ENCODE assay signal across 8 cellular contexts in the genomic region with DNA sequence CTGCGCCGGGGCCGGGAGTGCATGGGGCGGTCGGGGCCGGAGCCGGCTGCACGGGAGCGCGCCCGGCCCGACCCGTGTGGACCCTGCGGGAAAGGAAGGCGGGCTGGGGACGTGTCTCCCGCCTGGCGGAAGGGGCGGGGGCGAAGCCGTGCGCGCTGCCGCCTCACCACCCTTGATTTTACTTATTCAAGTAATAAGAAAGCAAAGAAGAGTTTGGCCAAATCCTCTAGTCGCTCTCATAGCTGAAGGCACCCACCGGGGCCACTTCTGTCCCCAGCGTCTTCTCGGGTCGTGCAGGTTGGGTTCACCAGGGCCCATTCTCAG. TPM values are rescaled to one million over a fixed set of nuclear protein-coding genes. Genes with fewer than 3 reads are reported as not detected.
DNase-seq lines count a peak whose midpoint lies in the region; ATAC-seq, FAIRE-seq and TF ChIP-seq lines count a peak whose summit lies in the region.

No MANE protein-coding gene starts in this region.

- peaks cover 8 to 39% of the 10 kb centered on the region in 2 experiments for H3K79me2 ChIP-seq in H1 (ENCODE audit: control insufficient read depth in 1 of 2, insufficient read depth in 2 of 2, low read length in 2 of 2)

- no peak for TF ChIP-seq CTCF in H1 (IDR thresholded peaks at IDR 0.05; ENCODE audit: control extremely low read depth in 1 of 3, insufficient read depth in 1 of 3, low read depth in 1 of 3, low read length in 3 of 3)

- DNase-seq in NCI-H2227 (lab: John Stamatoyannopoulos, UW; ENCODE audit: unreplicated experiment) (peak; percentile 89), NCI-H2227 treated with DMSO at 0.1 percent for 48 hours (lab: John Stamatoyannopoulos, UW) (no peak), NCI-H510A (lab: John Stamatoyannopoulos, UW) (peak; percentile 76), H1 (ENCODE audit: low read depth in 1 of 2, low spot score in 2 of 2) (peak in 1 of 2 experiments; percentile 85)
- peak; percentile 48 to 52 for DNase-seq in activated CD4-positive, alpha-beta T cell treated with anti-CD3 and anti-CD28 coated beads, Interleukin-2, amount 50 U/mL, for 4 hours
- DNase-seq in stimulated activated naive CD4-positive, alpha-beta T cell treated with Interleukin-2 at 50 U/mL for 16 hours (lab: John Stamatoyannopoulos, UW): peak; percentile 68

- H2BK12ac ChIP-seq in H1 (ENCODE audit: low read depth, low read length): no peak overlapping the region

- H3K27me3 ChIP-seq in H1 (replicated peaks in 1 of 4; ENCODE audit: control insufficient read depth in 3 of 4, extremely low read depth in 1 of 4, insufficient read depth in 3 of 4, low read length in 3 of 4) (no peaks in the 10 kb centered on the region), mononuclear cell (ENCODE audit: insufficient read depth, low read length) (no peaks in the 10 kb centered on the region)

- H2BK5ac ChIP-seq in H1 (ENCODE audit: low read depth, low read length): peak overlapping the region; percentile 94

- H3K9me3 ChIP-seq in H1 (ENCODE audit: insufficient read depth in 2 of 2, low read depth in 1 of 2, low read length in 1 of 2): no peaks in the 10 kb centered on the region
- no peaks in the 10 kb centered on the region for H3K9me3 ChIP-seq in mononuclear cell (ENCODE audit: low read depth, low read length)

- no peak for FAIRE-seq in H1 (lab: Jason Lieb, UNC)

- ATAC-seq in HG02870 (IDR thresholded peaks at IDR 0.05; ENCODE audit: unreplicated experiment): peak; percentile 25

- POLR2A ChIA-PET in H1 (lab: Charles Lee; ENCODE audit: partially characterized antibody): interaction anchor here (0.6 to 32.4 kb wide), 17 partner anchors 2 to 338 kb away, joined by 3 to 987 read pairs (median 5); partner anchors contain the start of genes CAMTA2, ENO3, GP1BA and INCA1

- 0 out of 2 replicates have a peak, but pooled peaks cover 2% of the 10 kb centered on the region for H3K79me1 ChIP-seq in H1 (ENCODE audit: low read depth, low read length)

- peaks cover 16 to 18% of the 10 kb centered on the region in 2 experiments for H4K20me1 ChIP-seq in H1 (replicated peaks in 1 of 2; ENCODE audit: control insufficient read depth in 1 of 2, insufficient read depth in 2 of 2, low read length in 2 of 2)

- no peak overlapping the region for H3K14ac ChIP-seq in H1 (ENCODE audit: insufficient read length)

- peak overlapping the region; percentile 97 for H3K18ac ChIP-seq in H1 (ENCODE audit: extremely low read depth, low read length)

- H2AK5ac ChIP-seq in H1 (ENCODE audit: low read depth, low read length): no peak overlapping the region

- H3K4me3 ChIP-seq in H1 (ENCODE audit: extremely low read depth in 1 of 4, insufficient read depth in 2 of 4, low read depth in 3 of 4, low read length in 4 of 4): peak overlapping the region; percentile 87 to 99 (median 96)
- peak overlapping the region; percentile 99 for H3K4me3 ChIP-seq in mononuclear cell (ENCODE audit: low read length)

- WGBS in H1 (ENCODE audit: extremely low coverage in 1 of 2, insufficient coverage in 1 of 2, insufficient read length in 1 of 2, insufficient replicate concordance in 2 of 2, low coverage in 1 of 2, low lambda C conversion rate in 2 of 2, missing lambda C conversion rate in 1 of 2), 2 experiments: 0% methylated on average over 18 of the region's 29 CpGs; no CpG with 5 or more reads in 1 of the 2 experiments

- TF ChIP-seq RAD21 in H1 (IDR thresholded peaks at IDR 0.05 in 1 of 2, conservative IDR thresholded peaks at IDR 0.05 in 1 of 2; ENCODE audit: low read depth in 2 of 2, low read length in 2 of 2): no peak

- peaks cover 17% of the 10 kb centered on the region for H3K23me2 ChIP-seq in H1 (ENCODE audit: low read depth, low read length)

- H3K9ac ChIP-seq in H1 (replicated peaks in 1 of 4; ENCODE audit: extremely low read depth in 1 of 4, low read depth in 3 of 4, low read length in 3 of 4): peak overlapping the region in 3 of 4 experiments; percentile 75 to 93 (median 77); a peak in 6 of 7 replicates

- no peak for TF ChIP-seq EP300 in H1 (IDR thresholded peaks at IDR 0.05; ENCODE audit: borderline replicate concordance in 1 of 2, low read depth in 2 of 2, low read length in 2 of 2)

- no peak overlapping the region for H2BK120ac ChIP-seq in H1 (replicated peaks; ENCODE audit: low read depth, low read length)

- no peak overlapping the region for H3K23ac ChIP-seq in H1 (ENCODE audit: insufficient read length)

- peak overlapping the region; percentile 46 for H3K4ac ChIP-seq in H1 (replicated peaks; ENCODE audit: insufficient read length, low read depth, low read length)

- H2BK15ac ChIP-seq in H1 (ENCODE audit: low read length): peak overlapping the region; percentile 81; the same call in 1 of the 2 replicates

- CTCF ChIA-PET in H1 (lab: Charles Lee; ENCODE audit: partially characterized antibody): interaction anchor here (1.0 to 2.1 kb wide), 2 partner anchors 9 to 18 kb away, joined by 3 to 5 read pairs; partner anchors contain the start of genes RNF167 and SLC25A11

- H2AFZ ChIP-seq in H1 (ENCODE audit: low read length): no peak overlapping the region

- H3K56ac ChIP-seq in H1 (replicated peaks; ENCODE audit: insufficient read length, low read depth, low read length): peak overlapping the region; percentile 93

- H4K91ac ChIP-seq in H1 (replicated peaks; ENCODE audit: insufficient read length, low read length): peak overlapping the region; percentile 79

- no peak overlapping the region for H2BK20ac ChIP-seq in H1 (ENCODE audit: low read length)

- peak overlapping the region; percentile 87 to 95 for H3K4me2 ChIP-seq in H1 (ENCODE audit: insufficient read depth in 1 of 2, low read depth in 2 of 2, low read length in 2 of 2)

- peak overlapping the region; percentile 97 for H4K5ac ChIP-seq in H1 (ENCODE audit: insufficient read length, low read depth, low read length)

- H3K36me3 ChIP-seq in H1 (ENCODE audit: control insufficient read depth in 2 of 4, insufficient read depth in 4 of 4, low read length in 3 of 4): peaks cover 2 to 28% (median 22%) of the 10 kb centered on the region in 4 experiments

- peak overlapping the region; percentile 73; the same call in 1 of the 2 replicates for H4K8ac ChIP-seq in H1 (ENCODE audit: extremely low read depth, insufficient read depth, low read length)

- H3K27ac ChIP-seq in H1 (ENCODE audit: low read depth, low read length): peak overlapping the region; percentile 94; the same call in 1 of the 2 replicates

- no peak; a peak in 2 of 3 replicates for TF ChIP-seq POLR2A in H1 (IDR thresholded peaks at IDR 0.05; ENCODE audit: control extremely low read depth in 1 of 2, low read depth in 2 of 2, low read length in 2 of 2)

- H3K4me1 ChIP-seq in H1 (replicated peaks in 1 of 4; ENCODE audit: control insufficient read depth in 3 of 4, insufficient read depth in 4 of 4, low read length in 3 of 4) (peaks cover 4 to 17% (median 12%) of the 10 kb centered on the region in 4 experiments), mononuclear cell (ENCODE audit: insufficient read depth, low read length) (peaks cover 50% of the 10 kb centered on the region)

RNA-seq across cellular contexts. Expression of gene PFN1, which starts 0.6 kb away (rescaled TPM):
- total RNA-seq in H1 (2021; fragmentation: NEBNext Ultra II Directional; extraction: Animal tissue kit (Norgen Biotek cat#: 25700)): 1,355 and 1,387 TPM in 2 replicates
- 1,949 and 2,147 TPM in 2 replicates for polyA plus RNA-seq in H1 (2011; rRNA removed)
- polyA plus RNA-seq in H1 (2011; cell fraction: cytosol; rRNA removed): 1,309 TPM
- polyA plus RNA-seq in H1 (2011; cell fraction: nucleus; rRNA removed): 1,023 TPM
- 1,911 to 2,058 TPM (median 2,001 TPM) in 4 replicates for polyA plus RNA-seq in H1 (2012, experiment 1 of 2)
- 2,250 TPM for polyA plus RNA-seq in H1 (2012, experiment 2 of 2)
- 1,621 TPM for polyA plus RNA-seq in H1 (2013, experiment 1 of 2)
- polyA plus RNA-seq in H1 (2013, experiment 2 of 2): 1,713 TPM
- polyA minus RNA-seq in H1 (2011; rRNA and poly(A)+ RNA removed): 375 and 437 TPM in 2 replicates
- polyA minus RNA-seq in H1 (2011; cell fraction: cytosol; rRNA and poly(A)+ RNA removed): 1,836 TPM
- 497 TPM for polyA minus RNA-seq in H1 (2011; cell fraction: nucleus; rRNA and poly(A)+ RNA removed)
- total RNA-seq in mononuclear cell: 414 TPM

RNA-seq across cellular contexts. Expression of gene ENO3, which starts 2.0 kb away (rescaled TPM):
- total RNA-seq in H1 (2021; fragmentation: NEBNext Ultra II Directional; extraction: Animal tissue kit (Norgen Biotek cat#: 25700)): 24.1 and 25.7 TPM in 2 replicates
- 25.0 and 36.4 TPM in 2 replicates for polyA plus RNA-seq in H1 (2011; rRNA removed)
- 40.3 TPM for polyA plus RNA-seq in H1 (2011; cell fraction: cytosol; rRNA removed)
- 152 TPM for polyA plus RNA-seq in H1 (2011; cell fraction: nucleus; rRNA removed)
- 25.0 to 36.7 TPM (median 34.0 TPM) in 4 replicates for polyA plus RNA-seq in H1 (2012, experiment 1 of 2)
- 31.1 TPM for polyA plus RNA-seq in H1 (2012, experiment 2 of 2)
- polyA plus RNA-seq in H1 (2013, experiment 1 of 2): 19.9 TPM
- polyA plus RNA-seq in H1 (2013, experiment 2 of 2): 16.5 TPM
- polyA minus RNA-seq in H1 (2011; rRNA and poly(A)+ RNA removed): 14.4 and 17.4 TPM in 2 replicates
- polyA minus RNA-seq in H1 (2011; cell fraction: cytosol; rRNA and poly(A)+ RNA removed): 12.0 TPM
- 20.1 TPM for polyA minus RNA-seq in H1 (2011; cell fraction: nucleus; rRNA and poly(A)+ RNA removed)
- total RNA-seq in mononuclear cell: 3.9 TPM

RNA-seq across cellular contexts. Expression of gene RNF167, which starts 8.9 kb away (rescaled TPM):
- total RNA-seq in H1 (2021; fragmentation: NEBNext Ultra II Directional; extraction: Animal tissue kit (Norgen Biotek cat#: 25700)): 140 and 147 TPM in 2 replicates
- 281 and 284 TPM in 2 replicates for polyA plus RNA-seq in H1 (2011; rRNA removed)
- 157 TPM for polyA plus RNA-seq in H1 (2011; cell fraction: cytosol; rRNA removed)
- 259 TPM for polyA plus RNA-seq in H1 (2011; cell fraction: nucleus; rRNA removed)
- polyA plus RNA-seq in H1 (2012, experiment 1 of 2): 183 to 210 TPM (median 196 TPM) in 4 replicates
- 259 TPM for polyA plus RNA-seq in H1 (2012, experiment 2 of 2)
- polyA plus RNA-seq in H1 (2013, experiment 1 of 2): 230 TPM
- polyA plus RNA-seq in H1 (2013, experiment 2 of 2): 261 TPM
- polyA minus RNA-seq in H1 (2011; rRNA and poly(A)+ RNA removed): 107 and 125 TPM in 2 replicates
- polyA minus RNA-seq in H1 (2011; cell fraction: cytosol; rRNA and poly(A)+ RNA removed): 101 TPM
- 69.3 TPM for polyA minus RNA-seq in H1 (2011; cell fraction: nucleus; rRNA and poly(A)+ RNA removed)
- total RNA-seq in mononuclear cell: 19.3 TPM

RNA-seq across cellular contexts. Expression of gene SLC25A11, which starts 9.1 kb away (rescaled TPM):
- total RNA-seq in H1 (2021; fragmentation: NEBNext Ultra II Directional; extraction: Animal tissue kit (Norgen Biotek cat#: 25700)): 55.9 and 65.2 TPM in 2 replicates
- 97.0 and 136 TPM in 2 replicates for polyA plus RNA-seq in H1 (2011; rRNA removed)
- 79.9 TPM for polyA plus RNA-seq in H1 (2011; cell fraction: cytosol; rRNA removed)
- polyA plus RNA-seq in H1 (2011; cell fraction: nucleus; rRNA removed): 129 TPM
- polyA plus RNA-seq in H1 (2012, experiment 1 of 2): 33.7 to 73.1 TPM (median 65.0 TPM) in 4 replicates
- polyA plus RNA-seq in H1 (2012, experiment 2 of 2): 73.8 TPM
- polyA plus RNA-seq in H1 (2013, experiment 1 of 2): 45.3 TPM
- 46.5 TPM for polyA plus RNA-seq in H1 (2013, experiment 2 of 2)
- 58.4 and 65.8 TPM in 2 replicates for polyA minus RNA-seq in H1 (2011; rRNA and poly(A)+ RNA removed)
- 24.7 TPM for polyA minus RNA-seq in H1 (2011; cell fraction: cytosol; rRNA and poly(A)+ RNA removed)
- polyA minus RNA-seq in H1 (2011; cell fraction: nucleus; rRNA and poly(A)+ RNA removed): 61.7 TPM
- 17.1 TPM for total RNA-seq in mononuclear cell

RNA-seq across cellular contexts. Expression of gene GP1BA, which starts 16.9 kb away (rescaled TPM):
- not detected in 2 replicates for total RNA-seq in H1 (2021; fragmentation: NEBNext Ultra II Directional; extraction: Animal tissue kit (Norgen Biotek cat#: 25700))
- not detected in 2 replicates for polyA plus RNA-seq in H1 (2011; rRNA removed)
- not detected for polyA plus RNA-seq in H1 (2011; cell fraction: cytosol; rRNA removed)
- not detected for polyA plus RNA-seq in H1 (2011; cell fraction: nucleus; rRNA removed)
- 1.6 to 3.1 TPM (median 2.6 TPM) in 4 replicates for polyA plus RNA-seq in H1 (2012, experiment 1 of 2)
- polyA plus RNA-seq in H1 (2012, experiment 2 of 2): 1.2 TPM
- polyA plus RNA-seq in H1 (2013, experiment 1 of 2): not detected
- polyA plus RNA-seq in H1 (2013, experiment 2 of 2): not detected
- polyA minus RNA-seq in H1 (2011; rRNA and poly(A)+ RNA removed): not detected in 2 replicates
- not detected for polyA minus RNA-seq in H1 (2011; cell fraction: cytosol; rRNA and poly(A)+ RNA removed)
- polyA minus RNA-seq in H1 (2011; cell fraction: nucleus; rRNA and poly(A)+ RNA removed): not detected
- total RNA-seq in mononuclear cell: 4.2 TPM
